ENCODE assay signal across 8 cellular contexts in the genomic region with DNA sequence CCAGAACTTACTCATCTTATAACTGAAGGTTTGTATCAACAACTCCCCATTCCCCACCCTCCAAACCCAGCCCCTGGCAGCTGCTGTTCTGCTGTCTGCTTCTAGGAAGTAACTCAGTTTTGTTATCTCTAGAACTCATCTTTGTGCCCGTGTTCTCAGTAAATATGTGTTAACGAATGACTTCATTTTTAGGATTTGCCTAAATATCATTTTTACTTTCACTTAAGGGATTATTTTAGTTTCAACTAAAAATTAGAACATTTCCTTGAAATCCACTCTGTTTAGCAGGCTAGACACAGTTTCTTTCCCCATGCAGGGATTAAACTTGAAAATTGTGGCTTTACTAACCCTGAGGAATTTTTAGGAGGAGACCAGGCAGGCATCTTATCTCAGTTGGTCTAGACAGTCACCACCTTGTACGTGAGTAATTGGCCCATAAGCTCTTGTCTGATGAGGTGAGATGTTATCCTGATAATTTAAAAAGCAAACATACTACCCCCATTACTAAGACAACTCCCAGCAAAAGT.
DNase-seq lines count a peak whose midpoint lies in the region; ATAC-seq and TF ChIP-seq lines count a peak whose summit lies in the region.

No MANE protein-coding gene starts in this region.

- POLR2A ChIA-PET in activated CD8-positive, alpha-beta T cell treated with anti-CD3 and anti-CD28 coated beads, Interleukin-2, amount 10 ng/mL, durations not matched to agents 7 days and 5 days (lab: Charles Lee) = interaction anchor here (0.8 to 2.0 kb wide), 4 partner anchors 10 to 217 kb away, joined by 3 to 11 read pairs (median 8); partner anchors contain the start of gene DMXL1
- POLR2A ChIA-PET in naive thymus-derived CD8-positive, alpha-beta T cell (lab: Charles Lee) = interaction anchor here (0.7 to 5.4 kb wide), 4 partner anchors 9 to 18 kb away, joined by 3 to 40 read pairs (median 4); no protein-coding TSS in a partner anchor

- no peak for TF ChIP-seq CTCF in GM10266 (IDR thresholded peaks at IDR 0.05; ENCODE audit: control insufficient read depth, insufficient read depth, low read depth, missing control alignments)

- no peaks in the 10 kb centered on the region for H3K9me3 Mint-ChIP-seq in activated CD8-positive, alpha-beta T cell treated with anti-CD3 and anti-CD28 coated beads, Interleukin-2, amount 10 ng/mL, durations not matched to agents 7 days and 5 days (ENCODE audit: insufficient read depth)
- peaks cover 0 to 4% (median 0%) of the 10 kb centered on the region in 9 donors for H3K9me3 Mint-ChIP-seq in naive thymus-derived CD8-positive, alpha-beta T cell

- peaks cover 73% of the 10 kb centered on the region for H3K36me3 Mint-ChIP-seq in activated CD8-positive, alpha-beta T cell treated with anti-CD3 and anti-CD28 coated beads, Interleukin-2, amount 10 ng/mL, durations not matched to agents 7 days and 5 days (ENCODE audit: low read depth)
- H3K36me3 Mint-ChIP-seq in naive thymus-derived CD8-positive, alpha-beta T cell = peaks cover 0 to 27% (median 11%) of the 10 kb centered on the region in 3 donors

- no peaks in the 10 kb centered on the region for H3K27me3 Mint-ChIP-seq in activated CD8-positive, alpha-beta T cell treated with anti-CD3 and anti-CD28 coated beads, Interleukin-2, amount 10 ng/mL, durations not matched to agents 7 days and 5 days (ENCODE audit: low read depth)
- no peaks in the 10 kb centered on the region for H3K27me3 Mint-ChIP-seq in naive thymus-derived CD8-positive, alpha-beta T cell

- DNase-seq in activated CD4-positive, CD25-positive, alpha-beta regulatory T cell treated with anti-CD3 and anti-CD28 coated beads, Interleukin-2, amount 50 U/mL, for 72 hours = no peak
- DNase-seq in activated CD8-positive, alpha-beta T cell treated with anti-CD3 and anti-CD28 coated beads, Interleukin-2, amount 10 ng/mL, durations not matched to agents 7 days and 5 days = peak; percentile 54
- DNase-seq in naive thymus-derived CD8-positive, alpha-beta T cell = peak in 5 of 10 donors; percentile 27 to 68 (median 56)
- DNase-seq in SHP77 (lab: John Stamatoyannopoulos, UW) (no peak), GOT3 (lab: John Stamatoyannopoulos, UW) (no peak), GM10266 (ENCODE audit: extremely low spot score) (no peak)

- peak overlapping the region; percentile 73 for H3K4me3 Mint-ChIP-seq in activated CD8-positive, alpha-beta T cell treated with anti-CD3 and anti-CD28 coated beads, Interleukin-2, amount 10 ng/mL, durations not matched to agents 7 days and 5 days
- H3K4me3 Mint-ChIP-seq in naive thymus-derived CD8-positive, alpha-beta T cell = peak overlapping the region; percentile 64 to 100 (median 84)

- ATAC-seq in activated CD4-positive, CD25-positive, alpha-beta regulatory T cell treated with anti-CD3 and anti-CD28 coated beads, Interleukin-2, amount 50 U/mL, for 24 hours = peak; percentile 59 to 62
- peak; percentile 27 for ATAC-seq in HG03469 (IDR thresholded peaks at IDR 0.05; ENCODE audit: unreplicated experiment)
- peak; percentile 61 for ATAC-seq in activated CD8-positive, alpha-beta T cell treated with anti-CD3 and anti-CD28 coated beads, Interleukin-2, amount 10 ng/mL, durations not matched to agents 7 days and 5 days
- peak; percentile 61 to 65 for ATAC-seq in naive thymus-derived CD8-positive, alpha-beta T cell

- H3K27ac Mint-ChIP-seq in activated CD8-positive, alpha-beta T cell treated with anti-CD3 and anti-CD28 coated beads, Interleukin-2, amount 10 ng/mL, durations not matched to agents 7 days and 5 days = peak overlapping the region; percentile 94
- H3K27ac Mint-ChIP-seq in naive thymus-derived CD8-positive, alpha-beta T cell = peak overlapping the region; percentile 92 to 98 (median 96)

- CTCF ChIA-PET in activated CD8-positive, alpha-beta T cell treated with anti-CD3 and anti-CD28 coated beads, Interleukin-2, amount 10 ng/mL, durations not matched to agents 7 days and 5 days (lab: Charles Lee) = interaction anchor here (0.7 to 5.9 kb wide), 8 partner anchors 10 to 124 kb away, joined by 3 to 52 read pairs (median 6); no protein-coding TSS in a partner anchor

- H3K4me1 Mint-ChIP-seq in activated CD8-positive, alpha-beta T cell treated with anti-CD3 and anti-CD28 coated beads, Interleukin-2, amount 10 ng/mL, durations not matched to agents 7 days and 5 days (ENCODE audit: low read depth) = peaks cover 96% of the 10 kb centered on the region
- peaks cover 52 to 100% (median 98%) of the 10 kb centered on the region in 4 donors for H3K4me1 Mint-ChIP-seq in naive thymus-derived CD8-positive, alpha-beta T cell
